In genomic region chr7:106623846-106624245, GRCh38 we compare ENCODE assay signal across 13 cellular contexts. TPM values are rescaled to one million over a fixed set of nuclear protein-coding genes. Genes with fewer than 3 reads are reported as not detected.
A peak's percentile ranks its signal among the peaks of the same experiment; 100 is the strongest.
DNase-seq lines count a peak whose midpoint lies in the region; ATAC-seq and TF ChIP-seq lines count a peak whose summit lies in the region.
"Had no signal": no experiment of that assay in that cellular context is flagged by ENCODE, and none has a peak within 500 bp of the region (broad histone marks: within the 10 kb centered on the region; RNA-seq: fewer than 3 reads in every experiment).

No MANE protein-coding gene starts in this region.

- peaks cover 43% of the 10 kb centered on the region for H3K4me1 Mint-ChIP-seq in HFFc6 (ENCODE audit: low read depth)
- H3K4me1 Mint-ChIP-seq: activated naive CD4-positive, alpha-beta T cell treated with anti-CD3 and anti-CD28 coated beads, Interleukin-2, amount 50 U/mL, for 24 hours had no signal

- DNase-seq in HFFc6 (peak; percentile 93), amniotic stem cell (lab: John Stamatoyannopoulos, UW) (peak; percentile 40), hepatocyte (ENCODE audit: low spot score) (peak; percentile 15), NCI-H345 (lab: John Stamatoyannopoulos, UW) (no peak), UCSD-AML1 (lab: John Stamatoyannopoulos, UW; ENCODE audit: unreplicated experiment) (no peak)
- DNase-seq: activated CD4-positive, alpha-beta memory T cell treated with anti-CD3 and anti-CD28 coated beads for 36 hours; NCI-H1694 treated with DMSO at 0.1 percent for 48 hours; NK-92 treated with Interleukin-12 subunit alpha and Interleukin-12 subunit beta, amount 100 ng/mL, for 24 hours had no signal

- no peak for TF ChIP-seq CTCF in HFFc6 (IDR thresholded peaks at IDR 0.05)
- no peak for TF ChIP-seq CTCF in hepatocyte (IDR thresholded peaks at IDR 0.05; ENCODE audit: poor library complexity)

- H2AFZ ChIP-seq in ACC112 (ENCODE audit: low read length, unreplicated experiment) (no peak overlapping the region), hepatocyte (no peak overlapping the region)

- peaks cover 16% of the 10 kb centered on the region for H3K9me3 Mint-ChIP-seq in HFFc6
- H3K9me3 Mint-ChIP-seq: activated naive CD4-positive, alpha-beta T cell treated with anti-CD3 and anti-CD28 coated beads, Interleukin-2, amount 50 U/mL, for 24 hours had no signal

- H3K36me3 ChIP-seq in ACC112 (ENCODE audit: insufficient read depth, low read length): no peaks in the 10 kb centered on the region
- no peaks in the 10 kb centered on the region for H3K36me3 ChIP-seq in hepatocyte (replicated peaks; ENCODE audit: insufficient read depth, low read depth)
- H3K36me3 ChIP-seq: suprapubic skin had no signal

- peaks cover 18% of the 10 kb centered on the region for H3K4me1 ChIP-seq in ACC112 (ENCODE audit: control insufficient read depth, insufficient read depth, low read length, unreplicated experiment)
- H3K4me1 ChIP-seq in hepatocyte (ENCODE audit: insufficient read depth): peaks cover 31% of the 10 kb centered on the region

- peaks cover 3% of the 10 kb centered on the region; the same call in 1 of the 2 replicates for H3K27me3 Mint-ChIP-seq in HFFc6 (ENCODE audit: insufficient read depth)

- H3K27me3 ChIP-seq in ACC112 (ENCODE audit: insufficient read depth, low read length) (no peaks in the 10 kb centered on the region), hepatocyte (no peaks in the 10 kb centered on the region)
- H3K27me3 ChIP-seq: suprapubic skin had no signal

- peak overlapping the region; percentile 40 for H3K4me2 ChIP-seq in hepatocyte

- H3K79me2 ChIP-seq in ACC112 (ENCODE audit: control insufficient read depth, insufficient read depth, low read length, unreplicated experiment) (no peaks in the 10 kb centered on the region), hepatocyte (no peaks in the 10 kb centered on the region)

- no peak overlapping the region for H3K4me3 ChIP-seq in ACC112 (ENCODE audit: low read depth, low read length)
- no peak overlapping the region for H3K4me3 ChIP-seq in hepatocyte
- H3K4me3 ChIP-seq: suprapubic skin had no signal

- H3K36me3 Mint-ChIP-seq in HFFc6 (ENCODE audit: low read depth): peaks cover 58% of the 10 kb centered on the region
- H3K36me3 Mint-ChIP-seq: activated naive CD4-positive, alpha-beta T cell treated with anti-CD3 and anti-CD28 coated beads, Interleukin-2, amount 50 U/mL, for 24 hours had no signal

- H3K9me2 ChIP-seq in hepatocyte (replicated peaks; ENCODE audit: insufficient read depth): no peaks in the 10 kb centered on the region

- peak overlapping the region; percentile 84 for H3K27ac Mint-ChIP-seq in HFFc6
- H3K27ac Mint-ChIP-seq: activated CD4-positive, alpha-beta memory T cell treated with anti-CD3 and anti-CD28 coated beads for 36 hours; activated naive CD4-positive, alpha-beta T cell treated with anti-CD3 and anti-CD28 coated beads, Interleukin-2, amount 50 U/mL, for 24 hours had no signal

- peak overlapping the region; percentile 82 for H3K4me3 Mint-ChIP-seq in HFFc6
- H3K4me3 Mint-ChIP-seq: activated CD4-positive, alpha-beta memory T cell treated with anti-CD3 and anti-CD28 coated beads for 36 hours; activated naive CD4-positive, alpha-beta T cell treated with anti-CD3 and anti-CD28 coated beads, Interleukin-2, amount 50 U/mL, for 24 hours had no signal

- peaks cover 9% of the 10 kb centered on the region for H3K9me3 ChIP-seq in hepatocyte (ENCODE audit: low read depth)
- H3K9me3 ChIP-seq: suprapubic skin had no signal

- H3K27ac ChIP-seq in ACC112 (ENCODE audit: low read depth, low read length) (peak overlapping the region; percentile 53), hepatocyte (peak overlapping the region; percentile 71)
- H3K27ac ChIP-seq: suprapubic skin had no signal

- H4K20me1 ChIP-seq in hepatocyte (ENCODE audit: insufficient read depth, poor library complexity, severe bottlenecking): no peaks in the 10 kb centered on the region

- ATAC-seq in HG02571 (IDR thresholded peaks at IDR 0.05; ENCODE audit: unreplicated experiment): no peak
- no peak for ATAC-seq in GM18867 (IDR thresholded peaks at IDR 0.05; ENCODE audit: unreplicated experiment)

RNA-seq across cellular contexts. Expression of gene CCDC71L, which starts 37.1 kb away (rescaled TPM):
- total RNA-seq in HFFc6 (2021; fragmentation: NEBNext Ultra II Directional; extraction: Animal tissue kit (Norgen Biotek cat#: 25700)): 100 to 1,000 TPM; 109 to 154 (median 119) TPM
- 17.1 and 24.3 TPM in 2 replicates for total RNA-seq in hepatocyte
- polyA plus RNA-seq in hepatocyte: 14.8 and 17.0 TPM in 2 replicates

Comparison
In these comparisons a context has a peak if more than half of its experiments do, and no peak if none do; other contexts are left out.
1. DNase-seq: peak in HFFc6 (single experiment), amniotic stem cell (single experiment) and hepatocyte (single experiment); none in NCI-H345 (single experiment) and UCSD-AML1 (single experiment).